ENCODE assay signal across 22 cellular contexts in genomic region chr11:43917851-43918250, GRCh38. TPM values are rescaled to one million over a fixed set of nuclear protein-coding genes. Genes with fewer than 3 reads are reported as not detected.
DNase-seq lines count a peak whose midpoint lies in the region; ATAC-seq and TF ChIP-seq lines count a peak whose summit lies in the region.
"Had no signal": no experiment of that assay in that cellular context is flagged by ENCODE, and none has a peak within 500 bp of the region (broad histone marks: within the 10 kb centered on the region; RNA-seq: fewer than 3 reads in every experiment).

No MANE protein-coding gene starts in this region.

- no peak for TF ChIP-seq POLR2A in gastroesophageal sphincter (IDR thresholded peaks at IDR 0.05)
- TF ChIP-seq POLR2A in suprapubic skin (IDR thresholded peaks at IDR 0.05): no peak

- no peak overlapping the region for H3K4me3 ChIP-seq in left ventricle myocardium inferior
- H3K4me3 ChIP-seq in right cardiac atrium (ENCODE audit: low read length): no peak overlapping the region
- no peak overlapping the region for H3K4me3 ChIP-seq in gastroesophageal sphincter
- no peak overlapping the region for H3K4me3 ChIP-seq in psoas muscle
- no peak overlapping the region for H3K4me3 ChIP-seq in urinary bladder (ENCODE audit: low read depth, low read length)
- no peak overlapping the region for H3K4me3 ChIP-seq in suprapubic skin
- H3K4me3 ChIP-seq: K562 had no signal

- H3K27me3 ChIP-seq in left ventricle myocardium inferior (ENCODE audit: low read depth): no peaks in the 10 kb centered on the region
- no peaks in the 10 kb centered on the region for H3K27me3 ChIP-seq in right cardiac atrium (ENCODE audit: control insufficient read depth, insufficient read depth)
- H3K27me3 ChIP-seq in gastroesophageal sphincter: no peaks in the 10 kb centered on the region
- no peaks in the 10 kb centered on the region for H3K27me3 ChIP-seq in psoas muscle (ENCODE audit: insufficient read depth in 3 of 3, low read length in 2 of 3)
- no peaks in the 10 kb centered on the region for H3K27me3 ChIP-seq in suprapubic skin

- WGBS in right cardiac atrium: 27% methylated on average over 1 of the region's 1 CpG
- 40 to 83% methylated on average over 1 of the region's 1 CpG for WGBS in gastroesophageal sphincter (ENCODE audit: low coverage in 1 of 2), 2 donors
- 39 to 88% (median 84%) methylated on average over 1 of the region's 1 CpG for WGBS in psoas muscle, 3 donors
- WGBS in urinary bladder: 39% methylated on average over 1 of the region's 1 CpG
- WGBS in suprapubic skin: 86% methylated on average over 1 of the region's 1 CpG

- DNase-seq in left ventricle myocardium inferior (no peak), right cardiac atrium (no peak), psoas muscle (no peak), suprapubic skin (ENCODE audit: low spot score in 2 of 2) (no peak), EL (no peak)
- DNase-seq: AML-193, DMS79, H9, NCI-H1105, NCI-H1694, NCI-H2227 treated with DMSO at 0.1 percent for 48 hours, NCI-H510A treated with DMSO at 0.1 percent for 48 hours, NCI-H82, SIG-M5 had no signal

- no peak for TF ChIP-seq EP300 in gastroesophageal sphincter (IDR thresholded peaks at IDR 0.05)
- no peak for TF ChIP-seq EP300 in suprapubic skin (IDR thresholded peaks at IDR 0.05)

- peak overlapping the region; percentile 3 for H3K27ac ChIP-seq in left ventricle myocardium inferior (replicated peaks)
- H3K27ac ChIP-seq in right cardiac atrium (ENCODE audit: low read length): no peak overlapping the region
- H3K27ac ChIP-seq in gastroesophageal sphincter: peak overlapping the region in 3 of 4 donors; percentile 15 to 88 (median 86)
- peak overlapping the region; percentile 85 for H3K27ac ChIP-seq in psoas muscle
- H3K27ac ChIP-seq in urinary bladder (ENCODE audit: low read depth): peak overlapping the region; percentile 69
- H3K27ac ChIP-seq in suprapubic skin: no peak overlapping the region
- H3K27ac ChIP-seq: 22Rv1, C4-2B, RWPE1 had no signal

- no peaks in the 10 kb centered on the region for H3K9me3 ChIP-seq in left ventricle myocardium inferior (replicated peaks)
- no peaks in the 10 kb centered on the region for H3K9me3 ChIP-seq in right cardiac atrium (ENCODE audit: control insufficient read depth, low read length)
- no peaks in the 10 kb centered on the region for H3K9me3 ChIP-seq in gastroesophageal sphincter
- no peaks in the 10 kb centered on the region for H3K9me3 ChIP-seq in psoas muscle
- no peaks in the 10 kb centered on the region for H3K9me3 ChIP-seq in suprapubic skin

- TF ChIP-seq CTCF in left ventricle myocardium inferior (IDR thresholded peaks at IDR 0.05; ENCODE audit: borderline replicate concordance) (no peak), gastroesophageal sphincter (IDR thresholded peaks at IDR 0.05) (no peak), psoas muscle (IDR thresholded peaks at IDR 0.05) (no peak), suprapubic skin (IDR thresholded peaks at IDR 0.05) (no peak)

- peaks cover 45% of the 10 kb centered on the region for H3K36me3 ChIP-seq in left ventricle myocardium inferior
- peaks cover 0 to 64% of the 10 kb centered on the region in 2 donors for H3K36me3 ChIP-seq in gastroesophageal sphincter
- peaks cover 4 to 22% of the 10 kb centered on the region in 2 donors for H3K36me3 ChIP-seq in psoas muscle (ENCODE audit: insufficient read depth in 1 of 2, low read depth in 1 of 2)
- no peaks in the 10 kb centered on the region for H3K36me3 ChIP-seq in urinary bladder (ENCODE audit: insufficient read depth)
- peaks cover 62% of the 10 kb centered on the region for H3K36me3 ChIP-seq in suprapubic skin

- ATAC-seq in right cardiac atrium (no peak), gastroesophageal sphincter (no peak), psoas muscle (no peak), HG03378 (IDR thresholded peaks at IDR 0.05; ENCODE audit: unreplicated experiment) (no peak)
- ATAC-seq: K562 had no signal

- H3K4me1 ChIP-seq in left ventricle myocardium inferior: peaks cover 43% of the 10 kb centered on the region
- peaks cover 6% of the 10 kb centered on the region for H3K4me1 ChIP-seq in right cardiac atrium (ENCODE audit: control insufficient read depth, insufficient read depth, low read length)
- peaks cover 7 to 58% (median 19%) of the 10 kb centered on the region in 3 donors for H3K4me1 ChIP-seq in gastroesophageal sphincter
- peaks cover 32% of the 10 kb centered on the region for H3K4me1 ChIP-seq in psoas muscle
- peaks cover 1% of the 10 kb centered on the region for H3K4me1 ChIP-seq in urinary bladder (ENCODE audit: insufficient read depth)
- H3K4me1 ChIP-seq in suprapubic skin: peaks cover 23% of the 10 kb centered on the region

- intact Hi-C loops in left ventricle myocardium inferior (cut with micrococcal nuclease) (no loop called here), right cardiac atrium (cut with DNase I) (no loop called here), psoas muscle (cut with DNase I) (no loop called here)

RNA-seq across cellular contexts. Expression of gene C11orf96, which starts 24.6 kb away (rescaled TPM):
- 20.1 TPM for total RNA-seq in left ventricle myocardium inferior
- 100 to 1,000 TPM in 1 of 4 donors, 10 to 100 TPM in 3; 26.5 to 107 (median 36.5) TPM for total RNA-seq in right cardiac atrium
- polyA plus RNA-seq in right cardiac atrium: 68.0 TPM
- 100 to 1,000 TPM in 1 of 4 donors, 10 to 100 TPM in 3; 47.0 to 723 (median 71.2) TPM for total RNA-seq in gastroesophageal sphincter
- 100 to 1,000 TPM in 1 of 4 donors, 10 to 100 TPM in 3; 16.5 to 122 (median 61.0) TPM for total RNA-seq in psoas muscle
- 10 to 100 TPM in 1 of 3 donors, 1 to 10 TPM in 2; 8.5 to 13.2 (median 10.0) TPM for polyA plus RNA-seq in psoas muscle
- 21.4 TPM for total RNA-seq in urinary bladder
- polyA plus RNA-seq in urinary bladder: 226 TPM
- total RNA-seq in suprapubic skin: 10 to 100 TPM; 12.2 to 38.5 (median 28.1) TPM
- total RNA-seq: G401 had no signal

RNA-seq across cellular contexts. Expression of gene ALKBH3, which starts 37.2 kb away (rescaled TPM):
- total RNA-seq in left ventricle myocardium inferior: 18.1 TPM
- total RNA-seq in right cardiac atrium: 10 to 100 TPM; 15.1 to 18.6 (median 17.4) TPM
- polyA plus RNA-seq in right cardiac atrium: 17.4 TPM
- 10 to 100 TPM; 24.0 to 41.3 (median 37.1) TPM for total RNA-seq in gastroesophageal sphincter
- total RNA-seq in psoas muscle: 10 to 100 TPM; 27.4 to 43.1 (median 37.9) TPM
- polyA plus RNA-seq in psoas muscle: 10 to 100 TPM; 28.3 to 47.1 (median 28.8) TPM
- 30.2 TPM for total RNA-seq in urinary bladder
- polyA plus RNA-seq in urinary bladder: 27.7 TPM
- total RNA-seq in suprapubic skin: 10 to 100 TPM; 24.1 to 47.2 (median 28.0) TPM

Comparison
In these comparisons a context has a peak if more than half of its experiments do, and no peak if none do; other contexts are left out.
1. H3K27ac ChIP-seq: peak in left ventricle myocardium inferior (single experiment), gastroesophageal sphincter (3 of 4), psoas muscle (single experiment) and urinary bladder (single experiment); none in right cardiac atrium (single experiment) and suprapubic skin (single experiment).